In genomic region chr10:119550802-119551201, GRCh38 we compare ENCODE assay signal across 23 cellular contexts.
"Had no signal": no experiment of that assay in that cellular context is flagged by ENCODE, and none has a peak within 500 bp of the region (broad histone marks: within the 10 kb centered on the region; RNA-seq: fewer than 3 reads in every experiment).

No MANE protein-coding gene starts in this region.

- DNase-seq: activated CD4-positive, alpha-beta memory T cell treated with anti-CD3 and anti-CD28 coated beads for 36 hours; activated CD4-positive, alpha-beta T cell treated with anti-CD3 and anti-CD28 coated beads, Interleukin-2, amount 10 ng/mL, durations not matched to agents 7 days and 5 days; activated CD4-positive, CD25-positive, alpha-beta regulatory T cell; activated CD8-positive, alpha-beta memory T cell treated with anti-CD3 and anti-CD28 coated beads for 24 hours; activated effector memory CD4-positive, alpha-beta T cell treated with anti-CD3 and anti-CD28 coated beads, Interleukin-2, amount 50 U/mL, for 16 hours; activated naive CD4-positive, alpha-beta T cell treated with Interleukin-2 at 50 U/mL for 16 hours; activated T-cell treated with anti-CD3 and anti-CD28 coated beads, Interleukin-2, amount 50 U/mL, for 4 hours; amygdala; Kasumi-1; KBM-7; NCI-H1105; NCI-H1436 treated with DMSO at 0.1 percent for 48 hours; NCI-H187; NCI-H2081; NCI-H510A treated with DMSO at 0.1 percent for 48 hours; Peyer's patch; Right ventricle myocardium superior; T-helper 9 cell had no signal

- H3K27ac ChIP-seq: Peyer's patch, VCaP had no signal

- H3K4me3 Mint-ChIP-seq: activated CD4-positive, alpha-beta memory T cell treated with anti-CD3 and anti-CD28 coated beads for 36 hours; activated CD4-positive, alpha-beta T cell treated with anti-CD3 and anti-CD28 coated beads, Interleukin-2, amount 10 ng/mL, durations not matched to agents 7 days and 5 days; activated T-cell treated with anti-CD3 and anti-CD28 coated beads, Interleukin-2, amount 50 U/mL, for 4 hours; brain; central memory CD8-positive, alpha-beta T cell; T-helper 1 cell treated with Interleukin-12 subunit alpha and Interleukin-12 subunit beta and Interleukin-4 antibody, amounts not matched to agents 30 μg/mL and 1 μg/mL, for 36 hours had no signal

- H3K27ac Mint-ChIP-seq: activated CD4-positive, alpha-beta memory T cell treated with anti-CD3 and anti-CD28 coated beads for 36 hours; activated CD4-positive, alpha-beta T cell treated with anti-CD3 and anti-CD28 coated beads, Interleukin-2, amount 10 ng/mL, durations not matched to agents 7 days and 5 days; activated naive CD4-positive, alpha-beta T cell treated with anti-CD3 and anti-CD28 coated beads, Interleukin-2, amount 50 U/mL, for 72 hours; brain; T-helper 1 cell treated with Interleukin-12 subunit alpha and Interleukin-12 subunit beta and Interleukin-4 antibody, amounts not matched to agents 30 μg/mL and 1 μg/mL, for 36 hours had no signal

- H3K4me1 Mint-ChIP-seq: activated CD4-positive, alpha-beta T cell treated with anti-CD3 and anti-CD28 coated beads, Interleukin-2, amount 10 ng/mL, durations not matched to agents 7 days and 5 days; central memory CD8-positive, alpha-beta T cell had no signal

- H3K4me1 ChIP-seq: Peyer's patch had no signal

- H3K27me3 Mint-ChIP-seq: activated CD4-positive, alpha-beta memory T cell treated with anti-CD3 and anti-CD28 coated beads for 36 hours had no signal

- H3K9me3 ChIP-seq: Peyer's patch had no signal

- H3K36me3 ChIP-seq: Peyer's patch had no signal

- H3K4me3 ChIP-seq: Peyer's patch had no signal

- ATAC-seq: activated naive CD4-positive, alpha-beta T cell treated with anti-CD3 and anti-CD28 coated beads, Interleukin-2, amount 50 U/mL, for 72 hours; activated T-cell treated with anti-CD3 and anti-CD28 coated beads, Interleukin-2, amount 50 U/mL, for 4 hours had no signal

- H3K36me3 Mint-ChIP-seq: activated CD4-positive, alpha-beta memory T cell treated with anti-CD3 and anti-CD28 coated beads for 36 hours; activated naive CD4-positive, alpha-beta T cell treated with anti-CD3 and anti-CD28 coated beads, Interleukin-2, amount 50 U/mL, for 72 hours; brain had no signal
